ENCODE assay signal across 8 cellular contexts in the genomic region with DNA sequence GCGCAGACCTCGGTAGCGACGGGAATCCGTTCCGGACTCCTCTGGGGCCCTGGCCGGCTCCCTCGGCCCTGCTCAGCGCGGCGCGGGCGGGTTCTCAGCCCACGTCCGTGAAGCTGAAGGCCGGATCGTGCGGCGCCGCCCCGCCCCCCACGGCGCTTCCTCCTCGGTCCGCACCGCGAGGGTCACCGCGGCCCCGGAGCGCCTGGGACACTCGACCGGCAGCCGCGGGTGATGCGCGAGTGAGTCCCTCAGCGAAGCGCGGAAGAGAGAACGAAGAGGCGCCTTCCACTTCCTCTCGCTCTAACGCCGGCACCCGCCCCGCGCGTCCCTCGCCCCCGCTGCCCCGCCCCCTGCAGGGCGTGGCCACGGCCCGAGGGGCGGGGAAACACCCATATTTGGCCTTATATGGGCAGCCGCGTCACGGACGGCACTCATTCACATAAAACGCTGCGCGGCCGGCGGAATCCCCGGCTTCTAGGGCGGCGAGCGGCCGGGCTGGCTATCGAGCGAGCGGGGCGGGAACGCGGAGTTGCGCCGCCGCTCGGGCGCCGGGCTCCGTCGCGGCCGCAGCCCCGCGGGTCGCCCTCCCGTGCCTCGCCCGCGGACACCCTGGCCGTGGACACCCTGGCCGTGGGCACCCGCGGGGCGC.
A peak's percentile ranks its signal among the peaks of the same experiment; 100 is the strongest.
DNase-seq lines count a peak whose midpoint lies in the region; ATAC-seq lines count a peak whose summit lies in the region.

A gene with protein sequence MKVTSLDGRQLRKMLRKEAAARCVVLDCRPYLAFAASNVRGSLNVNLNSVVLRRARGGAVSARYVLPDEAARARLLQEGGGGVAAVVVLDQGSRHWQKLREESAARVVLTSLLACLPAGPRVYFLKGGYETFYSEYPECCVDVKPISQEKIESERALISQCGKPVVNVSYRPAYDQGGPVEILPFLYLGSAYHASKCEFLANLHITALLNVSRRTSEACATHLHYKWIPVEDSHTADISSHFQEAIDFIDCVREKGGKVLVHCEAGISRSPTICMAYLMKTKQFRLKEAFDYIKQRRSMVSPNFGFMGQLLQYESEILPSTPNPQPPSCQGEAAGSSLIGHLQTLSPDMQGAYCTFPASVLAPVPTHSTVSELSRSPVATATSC (plus strand): TSS at position 470 of the 649 bp plus-strand sequence. CDS start 215 bp downstream, outside the sequence.

- H3K36me3 Mint-ChIP-seq in central memory CD8-positive, alpha-beta T cell (ENCODE audit: insufficient read depth): peaks cover 13% of the 10 kb centered on the region

- peak within 1 kb of the TSS; percentile 94 for H3K4me3 Mint-ChIP-seq in central memory CD8-positive, alpha-beta T cell

- peak; percentile 66 for ATAC-seq in GM18868 (IDR thresholded peaks at IDR 0.05; ENCODE audit: unreplicated experiment)
- ATAC-seq in HG03097 (IDR thresholded peaks at IDR 0.05; ENCODE audit: low FRiP score, unreplicated experiment): peak; percentile 57
- ATAC-seq in activated CD4-positive, CD25-positive, alpha-beta regulatory T cell treated with anti-CD3 and anti-CD28 coated beads, Interleukin-2, amount 50 U/mL, for 24 hours: peak; percentile 69 to 82
- ATAC-seq in central memory CD8-positive, alpha-beta T cell (replicated peaks; ENCODE audit: extremely low read depth, poor library complexity, severe bottlenecking): peak; percentile 83

- H3K27ac Mint-ChIP-seq in central memory CD8-positive, alpha-beta T cell (ENCODE audit: low read depth): peak within 1 kb of the TSS; percentile 98

- peak; percentile 96 for DNase-seq in AG08396 (ENCODE audit: low spot score)
- peak; percentile 81 to 93 for DNase-seq in NCI-H446 (lab: John Stamatoyannopoulos, UW)
- DNase-seq in central memory CD8-positive, alpha-beta T cell (ENCODE audit: low spot score in 2 of 2): peak; percentile 94
- peak; percentile 97 for DNase-seq in islet precursor cell
- peak; percentile 93 for DNase-seq in stimulated activated CD4-positive, alpha-beta T cell treated with anti-CD3 and anti-CD28 coated beads, Interleukin-12 subunit alpha, Interleukin-12 subunit beta, amount 100 ng/mL, for 4 hours

- H3K4me1 Mint-ChIP-seq in central memory CD8-positive, alpha-beta T cell: peaks cover 59% of the 10 kb centered on the region

- no peaks in the 10 kb centered on the region for H3K9me3 Mint-ChIP-seq in central memory CD8-positive, alpha-beta T cell

- no peaks in the 10 kb centered on the region for H3K27me3 Mint-ChIP-seq in central memory CD8-positive, alpha-beta T cell

Comparison
In these comparisons a context has a peak if more than half of its experiments do, and no peak if none do; other contexts are left out.
1. Peak in every context shown above with its lines: DNase-seq and ATAC-seq.